ENCODE assay signal across 8 cellular contexts in genomic region chr10:75211007-75211735, GRCh38. TPM values are rescaled to one million over a fixed set of nuclear protein-coding genes. Genes with fewer than 3 reads are reported as not detected.
DNase-seq lines count a peak whose midpoint lies in the region; ATAC-seq and TF ChIP-seq lines count a peak whose summit lies in the region.

No MANE protein-coding gene starts in this region.

- H3K9me3 ChIP-seq in psoas muscle = no peaks in the 10 kb centered on the region

- no peaks in the 10 kb centered on the region for H3K27me3 ChIP-seq in psoas muscle (ENCODE audit: insufficient read depth in 3 of 3, low read length in 2 of 3)

- H3K4me1 ChIP-seq in psoas muscle = peaks cover 63% of the 10 kb centered on the region

- intact Hi-C loops in psoas muscle (cut with DNase I) = loop anchor here (2.0 to 5.0 kb wide), 2 partner anchors 99 to 100 kb away; partner anchors contain the start of gene SAMD8 (in 2 of the 2)

- WGBS in psoas muscle, 3 donors = 0 to 1% (median 0%) methylated on average over 35 to 38 of the region's 38 CpGs

- DNase-seq in NOMO-1 (lab: John Stamatoyannopoulos, UW; ENCODE audit: unreplicated experiment in 2 of 2) (peak; percentile 29 to 32), NOMO-1 treated with dmso at 0.1 percent for 144 hours (lab: John Stamatoyannopoulos, UW; ENCODE audit: unreplicated experiment) (no peak), M059J (ENCODE audit: low read depth) (peak; percentile 53), germinal center (ENCODE audit: low spot score) (peak; percentile 21), psoas muscle (no peak)
- DNase-seq in activated T-helper 9 cell treated with anti-CD3 and anti-CD28 coated beads, Interleukin-2, amount 50 U/mL, for 16 hours (ENCODE audit: low read depth) = peak; percentile 16

- H3K4me3 ChIP-seq in psoas muscle = peak overlapping the region; percentile 97

- peak in 3 of 4 donors; percentile 37 to 53 (median 45) for ATAC-seq in psoas muscle
- no peak for ATAC-seq in GM18907 (IDR thresholded peaks at IDR 0.05; ENCODE audit: unreplicated experiment)
- ATAC-seq in HG02981 (IDR thresholded peaks at IDR 0.05; ENCODE audit: unreplicated experiment) = no peak

- no peak for TF ChIP-seq CTCF in psoas muscle (IDR thresholded peaks at IDR 0.05)

- H3K36me3 ChIP-seq in psoas muscle (ENCODE audit: insufficient read depth in 1 of 2, low read depth in 1 of 2) = peaks cover 3 to 46% of the 10 kb centered on the region in 2 donors

- H3K27ac ChIP-seq in psoas muscle = peak overlapping the region; percentile 100

RNA-seq across cellular contexts. Expression of gene VDAC2, which starts 0.6 kb away (rescaled TPM):
- total RNA-seq in M059J (2014; rRNA removed; shearing (Covaris generic)) = 185 and 226 TPM in 2 replicates
- total RNA-seq in psoas muscle = 100 to 1,000 TPM; 314 to 546 (median 399) TPM
- polyA plus RNA-seq in psoas muscle = 100 to 1,000 TPM; 391 to 770 (median 432) TPM

RNA-seq across cellular contexts. Expression of gene COMTD1, which starts 24.6 kb away (rescaled TPM):
- 5.6 and 16.4 TPM in 2 replicates for total RNA-seq in M059J (2014; rRNA removed; shearing (Covaris generic))
- 10 to 100 TPM; 15.2 to 38.8 (median 21.2) TPM for total RNA-seq in psoas muscle
- 10 to 100 TPM in 2 of 3 donors, 1 to 10 TPM in 1; 5.8 to 54.7 (median 49.3) TPM for polyA plus RNA-seq in psoas muscle

Comparison
In these comparisons a context has a peak if more than half of its experiments do, and no peak if none do; other contexts are left out.
1. DNase-seq: peak in NOMO-1 (2 of 2), M059J (single experiment), activated T-helper 9 cell treated with anti-CD3 and anti-CD28 coated beads, Interleukin-2, amount 50 U/mL, for 16 hours (single experiment) and germinal center (single experiment); none in NOMO-1 treated with dmso at 0.1 percent for 144 hours (single experiment) and psoas muscle (0 of 2).
2. ATAC-seq: peak in psoas muscle (3 of 4); none in GM18907 (single experiment) and HG02981 (single experiment).